13 cellular contexts compared by ENCODE assay signal in the genomic region with DNA sequence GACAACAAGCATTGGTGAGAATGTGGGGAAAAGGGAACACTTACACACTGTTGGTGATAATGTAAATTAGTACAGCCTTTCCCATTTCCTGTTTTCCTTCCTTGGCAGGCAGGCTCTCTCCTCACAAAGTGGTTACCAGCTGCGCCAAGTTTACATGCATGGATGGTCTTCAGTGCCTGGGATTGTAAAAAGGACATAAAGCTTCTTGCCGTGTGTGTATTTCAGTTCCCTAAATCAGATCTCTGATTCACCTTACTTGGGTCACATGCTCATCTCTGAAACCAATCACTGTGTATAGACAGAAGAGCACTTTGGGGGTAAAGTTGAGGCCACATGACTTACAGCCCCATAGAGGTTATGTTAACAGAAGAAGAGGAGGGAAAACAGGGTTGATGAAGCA.
DNase-seq lines count a peak whose midpoint lies in the region; ATAC-seq, FAIRE-seq and TF ChIP-seq lines count a peak whose summit lies in the region.
"Had no signal": no experiment of that assay in that cellular context is flagged by ENCODE, and none has a peak within 500 bp of the region (broad histone marks: within the 10 kb centered on the region; RNA-seq: fewer than 3 reads in every experiment).

No MANE protein-coding gene starts in this region.

- no TSS peak for BruUV-seq in GM12878 (replicated peaks; lab: Mats Ljungman, UMichigan)

- H3K27me3 ChIP-seq in GM23338 (ENCODE audit: insufficient read depth): no peaks in the 10 kb centered on the region
- no peaks in the 10 kb centered on the region; a peak in 1 of 4 replicates for H3K27me3 ChIP-seq in GM12878 (replicated peaks in 1 of 2; ENCODE audit: control insufficient read depth in 2 of 2, insufficient read depth in 2 of 2, low read length in 1 of 2)
- H3K27me3 ChIP-seq in osteoblast (ENCODE audit: insufficient read depth, low read length): no peaks in the 10 kb centered on the region
- H3K27me3 ChIP-seq: adrenal gland had no signal

- H3K4me3 ChIP-seq in GM23338 (no peak overlapping the region), GM12878 (no peak overlapping the region), osteoblast (ENCODE audit: insufficient read depth, low read length) (no peak overlapping the region), lower leg skin (ENCODE audit: low read depth, poor library complexity, severe bottlenecking) (no peak overlapping the region)
- H3K4me3 ChIP-seq: adrenal gland, prostate gland had no signal

- SMC1A ChIA-PET in GM12878 (lab: Charles Lee; ENCODE audit: uncharacterized antibody, unreplicated experiment): no interaction called here

- intact Hi-C loops in GM12878 (cut with micrococcal nuclease; ENCODE audit: unreplicated experiment) (no loop called here), lower leg skin (cut with DNase I; ENCODE audit: low total_unique reads) (no loop called here)

- TF ChIP-seq RAD21 in GM12878 (IDR thresholded peaks at IDR 0.05; ENCODE audit: insufficient read depth, low read depth, low read length): no peak

- 0% methylated on average over 2 of the region's 2 CpGs for WGBS in GM12878 (ENCODE audit: insufficient coverage, insufficient replicate concordance, low lambda C conversion rate, missing lambda C conversion rate)
- 53 to 56% methylated on average over 2 of the region's 2 CpGs for WGBS in lower leg skin, 2 donors

- H3K27ac ChIP-seq in GM23338 (ENCODE audit: low read depth) (peak overlapping the region; percentile 83), GM12878 (ENCODE audit: control insufficient read depth, insufficient read depth) (no peak overlapping the region), osteoblast (ENCODE audit: low read depth, low read length) (no peak overlapping the region)
- H3K27ac ChIP-seq: adrenal gland, prostate gland had no signal

- no peak for TF ChIP-seq EP300 in GM12878 (IDR thresholded peaks at IDR 0.05; ENCODE audit: borderline replicate concordance in 1 of 2, control insufficient read depth in 1 of 2, low read depth in 2 of 2, low read length in 2 of 2)

- peaks cover 7% of the 10 kb centered on the region for H3K9me2 ChIP-seq in GM23338 (ENCODE audit: insufficient read depth)

- H3K4me1 ChIP-seq in GM23338 (ENCODE audit: insufficient read depth): peaks cover 36% of the 10 kb centered on the region
- H3K4me1 ChIP-seq in GM12878 (ENCODE audit: control insufficient read depth, insufficient read depth, low read length): no peaks in the 10 kb centered on the region
- H3K4me1 ChIP-seq in osteoblast (ENCODE audit: insufficient read depth, low read length): no peaks in the 10 kb centered on the region
- H3K4me1 ChIP-seq: adrenal gland, prostate gland had no signal

- POLR2A ChIA-PET in GM12878 (lab: Charles Lee): no interaction called here

- H4K20me1 ChIP-seq in GM23338 (replicated peaks; ENCODE audit: insufficient read depth) (no peaks in the 10 kb centered on the region), GM12878 (ENCODE audit: control insufficient read depth, insufficient read depth) (no peaks in the 10 kb centered on the region), osteoblast (ENCODE audit: insufficient read depth, low read length) (no peaks in the 10 kb centered on the region)

- H3K4me3 Mint-ChIP-seq in GM23338: peak overlapping the region; percentile 16; the same call in 1 of the 3 replicates
- H3K4me3 Mint-ChIP-seq: activated CD4-positive, alpha-beta T cell treated with anti-CD3 and anti-CD28 coated beads, Interleukin-2, amount 10 ng/mL, durations not matched to agents 7 days and 5 days had no signal

- peak overlapping the region; percentile 33 for H3K4me2 ChIP-seq in GM23338
- H3K4me2 ChIP-seq in GM12878 (ENCODE audit: control insufficient read depth, insufficient read depth): no peak overlapping the region
- H3K4me2 ChIP-seq in osteoblast (ENCODE audit: insufficient read depth, low read length): no peak overlapping the region

- H3K27me3 Mint-ChIP-seq in GM23338 (ENCODE audit: insufficient read depth, low read depth, poor library complexity): peaks cover 7% of the 10 kb centered on the region

- in situ Hi-C loops in GM12878 (cut with MboI): no loop called here

- ATAC-seq in GM18505 (IDR thresholded peaks at IDR 0.05; ENCODE audit: unreplicated experiment) (peak; percentile 97), GM23338 (peak; percentile 46; the same call in 2 of the 3 replicates), GM12878 (peak; percentile 68)
- ATAC-seq: left cardiac atrium had no signal

- H3K36me3 Mint-ChIP-seq in GM23338 (ENCODE audit: low read depth): peaks cover 25% of the 10 kb centered on the region

- H3K4me1 Mint-ChIP-seq in GM23338: peaks cover 36% of the 10 kb centered on the region
- H3K4me1 Mint-ChIP-seq: activated CD4-positive, alpha-beta T cell treated with anti-CD3 and anti-CD28 coated beads, Interleukin-2, amount 10 ng/mL, durations not matched to agents 7 days and 5 days had no signal

- peak overlapping the region; percentile 93 for H3K27ac Mint-ChIP-seq in GM23338
- H3K27ac Mint-ChIP-seq: activated CD4-positive, alpha-beta T cell treated with anti-CD3 and anti-CD28 coated beads, Interleukin-2, amount 10 ng/mL, durations not matched to agents 7 days and 5 days had no signal

- no peak for TF ChIP-seq CTCF in GM23338 (conservative IDR thresholded peaks at IDR 0.05; ENCODE audit: low read depth in 2 of 2)
- TF ChIP-seq CTCF in GM12878 (IDR thresholded peaks at IDR 0.05 in 2 of 3, conservative IDR thresholded peaks at IDR 0.05 in 1 of 3; ENCODE audit: control insufficient read depth in 2 of 3, extremely low read depth in 1 of 3, insufficient read depth in 1 of 3, low read depth in 3 of 3, low read length in 3 of 3): no peak
- TF ChIP-seq CTCF in osteoblast (IDR thresholded peaks at IDR 0.05; ENCODE audit: extremely low read depth, low read depth, low read length): no peak
- TF ChIP-seq CTCF in lower leg skin (IDR thresholded peaks at IDR 0.05): no peak

- H2AFZ ChIP-seq in GM23338: no peak overlapping the region
- no peak overlapping the region for H2AFZ ChIP-seq in GM12878 (ENCODE audit: control insufficient read depth, low read depth, low read length)
- H2AFZ ChIP-seq in osteoblast (ENCODE audit: low read length): no peak overlapping the region

- TF ChIP-seq POLR2A in GM18505 (IDR thresholded peaks at IDR 0.05; ENCODE audit: borderline replicate concordance, extremely low read depth, insufficient read depth, insufficient read length): no peak
- TF ChIP-seq POLR2A in GM12878 (IDR thresholded peaks at IDR 0.05; ENCODE audit: low read depth, low read length): no peak
- no peak for TF ChIP-seq POLR2A in lower leg skin (IDR thresholded peaks at IDR 0.05)

- H3K36me3 ChIP-seq in GM23338 (ENCODE audit: insufficient read depth): no peaks in the 10 kb centered on the region
- no peaks in the 10 kb centered on the region for H3K36me3 ChIP-seq in GM12878 (ENCODE audit: control insufficient read depth in 2 of 2, insufficient read depth in 2 of 2, low read length in 1 of 2)
- H3K36me3 ChIP-seq in osteoblast (ENCODE audit: insufficient read depth, low read length): no peaks in the 10 kb centered on the region
- H3K36me3 ChIP-seq: adrenal gland, prostate gland had no signal

- H3K79me2 ChIP-seq in GM23338 (replicated peaks; ENCODE audit: insufficient read depth) (no peaks in the 10 kb centered on the region), GM12878 (ENCODE audit: control insufficient read depth, insufficient read depth, low read length) (no peaks in the 10 kb centered on the region), osteoblast (ENCODE audit: insufficient read depth, low read length) (no peaks in the 10 kb centered on the region)

- H3F3A ChIP-seq in GM23338 (replicated peaks; ENCODE audit: low read depth): no peaks in the 10 kb centered on the region

- CTCF ChIA-PET in GM12878 (lab: Yijun Ruan, JAX): no interaction called here

- FAIRE-seq in GM12878 (lab: Jason Lieb, UNC): peak; percentile 59

- H3K9me3 ChIP-seq in GM12878 (replicated peaks; ENCODE audit: control insufficient read depth, insufficient read depth, low read length) (no peaks in the 10 kb centered on the region), osteoblast (ENCODE audit: low read depth, low read length) (no peaks in the 10 kb centered on the region)
- H3K9me3 ChIP-seq: adrenal gland, prostate gland had no signal

- DNase-seq in GM23338 (ENCODE audit: low spot score) (peak; percentile 44), NCI-H1092 (lab: John Stamatoyannopoulos, UW) (peak; percentile 79), GM12878 (ENCODE audit: low read depth, low spot score) (no peak), GM03348 (ENCODE audit: low spot score) (no peak), osteoblast (ENCODE audit: insufficient read length, low spot score, missing footprints) (no peak), lower leg skin (ENCODE audit: low spot score in 2 of 2) (no peak)
- no peak for DNase-seq in stimulated activated CD4-positive, alpha-beta T cell treated with anti-CD3 and anti-CD28 coated beads, Interleukin-4, amount 100 ng/mL, for 1 hour
- DNase-seq: activated CD4-positive, alpha-beta T cell treated with anti-CD3 and anti-CD28 coated beads, Interleukin-2, amount 10 ng/mL, durations not matched to agents 7 days and 5 days; adrenal gland; left cardiac atrium; RPMI8226 had no signal

- RAD21 ChIA-PET in GM12878 (lab: Charles Lee; ENCODE audit: unreplicated experiment): no interaction called here

- no peak overlapping the region for H3K9ac ChIP-seq in GM12878 (ENCODE audit: control insufficient read depth, insufficient read depth, low read length)

- H3K9me3 Mint-ChIP-seq in GM23338: peaks cover 30% of the 10 kb centered on the region
- H3K9me3 Mint-ChIP-seq: activated CD4-positive, alpha-beta T cell treated with anti-CD3 and anti-CD28 coated beads, Interleukin-2, amount 10 ng/mL, durations not matched to agents 7 days and 5 days had no signal

TF ChIP-seq in GM23338, 12 proteins besides CTCF, POLR2A, EP300 and RAD21 (continues in another document):
- TF ChIP-seq EZH2phosphoT487 (IDR thresholded peaks at IDR 0.05; ENCODE audit: unreplicated experiment): no peak

TF ChIP-seq in GM12878, 131 proteins besides CTCF, POLR2A, EP300 and RAD21 (continues in another document):
- TF ChIP-seq CHD1 (IDR thresholded peaks at IDR 0.05; ENCODE audit: low read depth, low read length) (no peak), HCFC1 (IDR thresholded peaks at IDR 0.05; ENCODE audit: low read length) (no peak), TBL1XR1 (IDR thresholded peaks at IDR 0.05; ENCODE audit: low read depth, low read length) (no peak), KLF5 (IDR thresholded peaks at IDR 0.05; ENCODE audit: partially characterized antibody) (no peak), SRF (IDR thresholded peaks at IDR 0.05; ENCODE audit: low read depth in 2 of 2, low read length in 2 of 2) (no peak), RAD51 (IDR thresholded peaks at IDR 0.05) (peak; percentile 25; the same call in 1 of the 2 replicates)

Comparison
In these comparisons a context has a peak if more than half of its experiments do, and no peak if none do; other contexts are left out.
1. ATAC-seq: peak in every context shown above with its lines; median percentile 97 in GM18505; 68 in GM12878; 46 in GM23338.
2. DNase-seq: peak in GM23338 (single experiment) and NCI-H1092 (single experiment); none in GM12878 (single experiment), GM03348 (single experiment), osteoblast (single experiment), lower leg skin (0 of 2) and stimulated activated CD4-positive, alpha-beta T cell treated with anti-CD3 and anti-CD28 coated beads, Interleukin-4, amount 100 ng/mL, for 1 hour (single experiment).